In genomic region chr2:60094450-60094929, GRCh38 we compare ENCODE assay signal across 1 cellular context.
TF ChIP-seq lines count a peak whose summit lies in the region.

No MANE protein-coding gene starts in this region.

TF ChIP-seq in HepG2, 621 proteins besides CTCF, POLR2A, EP300 and RAD21 (continued from another document and continues in another):
- TF ChIP-seq, protein P1, sequence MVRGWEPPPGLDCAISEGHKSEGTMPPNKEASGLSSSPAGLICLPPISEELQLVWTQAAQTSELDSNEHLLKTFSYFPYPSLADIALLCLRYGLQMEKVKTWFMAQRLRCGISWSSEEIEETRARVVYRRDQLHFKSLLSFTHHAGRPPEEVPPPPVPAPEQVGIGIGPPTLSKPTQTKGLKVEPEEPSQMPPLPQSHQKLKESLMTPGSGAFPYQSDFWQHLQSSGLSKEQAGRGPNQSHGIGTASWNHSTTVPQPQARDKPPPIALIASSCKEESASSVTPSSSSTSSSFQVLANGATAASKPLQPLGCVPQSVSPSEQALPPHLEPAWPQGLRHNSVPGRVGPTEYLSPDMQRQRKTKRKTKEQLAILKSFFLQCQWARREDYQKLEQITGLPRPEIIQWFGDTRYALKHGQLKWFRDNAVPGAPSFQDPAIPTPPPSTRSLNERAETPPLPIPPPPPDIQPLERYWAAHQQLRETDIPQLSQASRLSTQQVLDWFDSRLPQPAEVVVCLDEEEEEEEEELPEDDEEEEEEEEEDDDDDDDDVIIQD (CRISPR knock-in tag; IDR thresholded peaks at IDR 0.05; ENCODE audit: low read depth) = peak; percentile 87; the same call in 1 of the 2 replicates
- TF ChIP-seq, protein P2, sequence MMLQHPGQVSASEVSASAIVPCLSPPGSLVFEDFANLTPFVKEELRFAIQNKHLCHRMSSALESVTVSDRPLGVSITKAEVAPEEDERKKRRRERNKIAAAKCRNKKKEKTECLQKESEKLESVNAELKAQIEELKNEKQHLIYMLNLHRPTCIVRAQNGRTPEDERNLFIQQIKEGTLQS (CRISPR knock-in tag; IDR thresholded peaks at IDR 0.05) = peak; percentile 75; the same call in 1 of the 2 replicates
- no peak for TF ChIP-seq THAP9 (CRISPR knock-in tag; IDR thresholded peaks at IDR 0.05; ENCODE audit: borderline replicate concordance)
- TF ChIP-seq ZNF224 (CRISPR knock-in tag; IDR thresholded peaks at IDR 0.05) = no peak
- TF ChIP-seq, protein P3, sequence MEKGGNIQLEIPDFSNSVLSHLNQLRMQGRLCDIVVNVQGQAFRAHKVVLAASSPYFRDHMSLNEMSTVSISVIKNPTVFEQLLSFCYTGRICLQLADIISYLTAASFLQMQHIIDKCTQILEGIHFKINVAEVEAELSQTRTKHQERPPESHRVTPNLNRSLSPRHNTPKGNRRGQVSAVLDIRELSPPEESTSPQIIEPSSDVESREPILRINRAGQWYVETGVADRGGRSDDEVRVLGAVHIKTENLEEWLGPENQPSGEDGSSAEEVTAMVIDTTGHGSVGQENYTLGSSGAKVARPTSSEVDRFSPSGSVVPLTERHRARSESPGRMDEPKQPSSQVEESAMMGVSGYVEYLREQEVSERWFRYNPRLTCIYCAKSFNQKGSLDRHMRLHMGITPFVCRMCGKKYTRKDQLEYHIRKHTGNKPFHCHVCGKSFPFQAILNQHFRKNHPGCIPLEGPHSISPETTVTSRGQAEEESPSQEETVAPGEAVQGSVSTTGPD (CRISPR knock-in tag; IDR thresholded peaks at IDR 0.05) = peak; percentile 49; the same call in 1 of the 2 replicates
- TF ChIP-seq HHEX (CRISPR knock-in tag; IDR thresholded peaks at IDR 0.05) = no peak
- TF ChIP-seq ATF7-NPFF (CRISPR knock-in tag; IDR thresholded peaks at IDR 0.05; ENCODE audit: low read depth) = peak; percentile 19; the same call in 1 of the 2 replicates
- no peak for TF ChIP-seq SUZ12 (IDR thresholded peaks at IDR 0.05; ENCODE audit: low read depth, low read length)
- no peak for TF ChIP-seq CREB1 (IDR thresholded peaks at IDR 0.05)
- peak; percentile 76 for TF ChIP-seq CREB1 (CRISPR knock-in tag; IDR thresholded peaks at IDR 0.05)
- TF ChIP-seq ZNF431 (CRISPR knock-in tag; IDR thresholded peaks at IDR 0.05; ENCODE audit: borderline replicate concordance, low read depth) = 0 out of 2 replicates have a peak, but pooled peaks have one; percentile 46
- TF ChIP-seq TBX3 (IDR thresholded peaks at IDR 0.05; ENCODE audit: borderline replicate concordance) = peak; percentile 57; the same call in 1 of the 2 replicates
- TF ChIP-seq RAD51 (IDR thresholded peaks at IDR 0.05; ENCODE audit: borderline replicate concordance) = no peak
- peak in 1 of 2 experiments; percentile 86; a peak in 2 of 4 replicates for TF ChIP-seq KLF16 (CRISPR knock-in tag; IDR thresholded peaks at IDR 0.05)
- peak; percentile 83 for TF ChIP-seq MIER2 (CRISPR knock-in tag; IDR thresholded peaks at IDR 0.05)
- TF ChIP-seq SRF (IDR thresholded peaks at IDR 0.05; ENCODE audit: low read depth, low read length) = 0 out of 2 replicates have a peak, but pooled peaks have one; percentile 51
- TF ChIP-seq PHF21A (CRISPR knock-in tag; IDR thresholded peaks at IDR 0.05) = peak; percentile 58
- no peak for TF ChIP-seq ZNF629 (CRISPR knock-in tag; conservative IDR thresholded peaks at IDR 0.05)
- peak; percentile 72; the same call in 1 of the 2 replicates for TF ChIP-seq HMG20B (CRISPR knock-in tag; conservative IDR thresholded peaks at IDR 0.05)
- TF ChIP-seq ZNF274 (CRISPR knock-in tag; IDR thresholded peaks at IDR 0.05) = no peak
- peak; percentile 77 for TF ChIP-seq MIER3 (CRISPR knock-in tag; IDR thresholded peaks at IDR 0.05; ENCODE audit: borderline replicate concordance)
- no peak for TF ChIP-seq MEIS2 (CRISPR knock-in tag; IDR thresholded peaks at IDR 0.05)
- no peak for TF ChIP-seq ARNT (IDR thresholded peaks at IDR 0.05)
- no peak for TF ChIP-seq TCF12 (IDR thresholded peaks at IDR 0.05)
- TF ChIP-seq TCF12 (CRISPR knock-in tag; IDR thresholded peaks at IDR 0.05) = peak; percentile 87
- TF ChIP-seq ZSCAN30 (CRISPR knock-in tag; IDR thresholded peaks at IDR 0.05) = no peak
- TF ChIP-seq ERF (CRISPR knock-in tag; IDR thresholded peaks at IDR 0.05) = peak; percentile 67; the same call in 1 of the 2 replicates
- TF ChIP-seq ZBTB14 (CRISPR knock-in tag; IDR thresholded peaks at IDR 0.05) = no peak
- no peak for TF ChIP-seq CHD2 (IDR thresholded peaks at IDR 0.05; ENCODE audit: low read depth, low read length)
- no peak for TF ChIP-seq HNRNPLL (IDR thresholded peaks at IDR 0.05; ENCODE audit: low read depth, low read length, poor library complexity, severe bottlenecking)
- peak; percentile 93 for TF ChIP-seq GATAD2A (CRISPR knock-in tag; IDR thresholded peaks at IDR 0.05)
- no peak for TF ChIP-seq KMT2A (CRISPR knock-in tag; IDR thresholded peaks at IDR 0.05)
- peak; percentile 82 for TF ChIP-seq JARID2 (CRISPR knock-in tag; IDR thresholded peaks at IDR 0.05; ENCODE audit: insufficient replicate concordance)
- TF ChIP-seq PCBP1 (IDR thresholded peaks at IDR 0.05; ENCODE audit: borderline replicate concordance, low read depth, low read length) = no peak
- no peak for TF ChIP-seq MTA3 (CRISPR knock-in tag; IDR thresholded peaks at IDR 0.05)
- TF ChIP-seq ZNF367 (CRISPR knock-in tag; IDR thresholded peaks at IDR 0.05; ENCODE audit: borderline replicate concordance) = no peak
- peak in 1 of 2 experiments; percentile 27; a peak in 1 of 4 replicates for TF ChIP-seq REST (IDR thresholded peaks at IDR 0.05; ENCODE audit: borderline replicate concordance in 1 of 2, low read depth in 1 of 2, low read length in 2 of 2)
- TF ChIP-seq GATAD1 (CRISPR knock-in tag; IDR thresholded peaks at IDR 0.05) = 0 out of 2 replicates have a peak, but pooled peaks have one; percentile 27
- TF ChIP-seq CENPT (CRISPR knock-in tag; IDR thresholded peaks at IDR 0.05; ENCODE audit: low read depth) = no peak
- no peak for TF ChIP-seq HNF1A (IDR thresholded peaks at IDR 0.05; ENCODE audit: low read depth)
- TF ChIP-seq HNF1A (CRISPR knock-in tag; IDR thresholded peaks at IDR 0.05; ENCODE audit: borderline replicate concordance) = peak; percentile 23; the same call in 1 of the 2 replicates
- no peak for TF ChIP-seq ZNF30 (CRISPR knock-in tag; IDR thresholded peaks at IDR 0.05)
- no peak for TF ChIP-seq ZNF772 (CRISPR knock-in tag; IDR thresholded peaks at IDR 0.05)
- peak; percentile 66; the same call in 1 of the 2 replicates for TF ChIP-seq FOXO1 (CRISPR knock-in tag; IDR thresholded peaks at IDR 0.05)
- TF ChIP-seq ZNF609 (CRISPR knock-in tag; IDR thresholded peaks at IDR 0.05; ENCODE audit: borderline replicate concordance) = peak; percentile 57; the same call in 1 of the 2 replicates
- no peak for TF ChIP-seq ZNF678 (CRISPR knock-in tag; IDR thresholded peaks at IDR 0.05)
